In the genomic region with DNA sequence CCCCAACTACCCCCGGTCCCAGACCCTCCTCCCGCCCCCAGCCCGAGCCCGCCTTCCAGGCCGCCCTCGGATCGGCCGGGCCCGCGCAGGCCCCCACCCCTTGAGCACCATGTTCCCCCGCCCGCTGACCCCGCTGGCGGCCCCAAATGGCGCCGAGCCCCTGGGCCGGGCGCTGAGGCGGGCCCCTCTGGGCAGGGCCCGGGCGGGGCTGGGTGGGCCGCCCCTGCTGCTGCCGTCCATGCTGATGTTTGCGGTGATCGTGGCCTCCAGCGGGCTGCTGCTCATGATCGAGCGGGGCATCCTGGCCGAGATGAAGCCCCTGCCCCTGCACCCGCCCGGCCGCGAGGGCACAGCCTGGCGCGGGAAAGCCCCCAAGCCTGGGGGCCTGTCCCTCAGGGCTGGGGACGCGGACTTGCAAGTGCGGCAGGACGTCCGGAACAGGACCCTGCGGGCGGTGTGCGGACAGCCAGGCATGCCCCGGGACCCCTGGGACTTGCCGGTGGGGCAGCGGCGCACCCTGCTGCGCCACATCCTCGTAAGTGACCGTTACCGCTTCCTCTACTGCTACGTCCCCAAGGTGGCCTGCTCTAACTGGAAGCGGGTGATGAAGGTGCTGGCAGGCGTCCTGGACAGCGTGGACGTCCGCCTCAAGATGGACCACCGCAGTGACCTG, we compare ENCODE assay signal across 8 cellular contexts. TPM values are rescaled to one million over a fixed set of nuclear protein-coding genes. Genes with fewer than 3 reads are reported as not detected.
DNase-seq lines count a peak whose midpoint lies in the region; ATAC-seq and TF ChIP-seq lines count a peak whose summit lies in the region.

No MANE protein-coding gene starts in this region.

- no peaks in the 10 kb centered on the region for H3K9me3 Mint-ChIP-seq in activated T-cell treated with anti-CD3 and anti-CD28 coated beads, Interleukin-2, amount 50 U/mL, for 24 hours

- peak overlapping the region; percentile 96 for H3K4me2 ChIP-seq in parathyroid adenoma (ENCODE audit: low read length)

- peaks cover 21% of the 10 kb centered on the region for H3K36me3 Mint-ChIP-seq in activated T-cell treated with anti-CD3 and anti-CD28 coated beads, Interleukin-2, amount 50 U/mL, for 24 hours (ENCODE audit: low read depth)

- H3K9me3 ChIP-seq in parathyroid adenoma (ENCODE audit: control insufficient read depth, low read length): no peaks in the 10 kb centered on the region

- H3K9ac ChIP-seq in parathyroid adenoma: peak overlapping the region; percentile 19

- no peaks in the 10 kb centered on the region for H3K79me2 ChIP-seq in parathyroid adenoma

- H3K4me3 ChIP-seq in HL-60 (replicated peaks; ENCODE audit: insufficient read depth, low read length) (peak overlapping the region; percentile 54), parathyroid adenoma (ENCODE audit: low read depth, low read length) (peak overlapping the region; percentile 69)

- peak overlapping the region; percentile 86 for H3K4me3 Mint-ChIP-seq in activated T-cell treated with anti-CD3 and anti-CD28 coated beads, Interleukin-2, amount 50 U/mL, for 24 hours

- peak overlapping the region; percentile 83 for H2AFZ ChIP-seq in parathyroid adenoma

- H3K27me3 ChIP-seq in HL-60 (ENCODE audit: insufficient read depth, poor library complexity, severe bottlenecking): no peaks in the 10 kb centered on the region
- no peaks in the 10 kb centered on the region for H3K27me3 ChIP-seq in foreskin keratinocyte
- no peaks in the 10 kb centered on the region for H3K27me3 ChIP-seq in parathyroid adenoma (ENCODE audit: control insufficient read depth, insufficient read depth, low read length)

- H3K27ac ChIP-seq in HL-60 (replicated peaks) (peak overlapping the region; percentile 41), foreskin keratinocyte (no peak overlapping the region), parathyroid adenoma (peak overlapping the region; percentile 44)

- no peaks in the 10 kb centered on the region for H3K27me3 Mint-ChIP-seq in activated T-cell treated with anti-CD3 and anti-CD28 coated beads, Interleukin-2, amount 50 U/mL, for 24 hours

- DNase-seq in AG08395 (ENCODE audit: low spot score) (peak; percentile 11), HL-60 (ENCODE audit: low read depth in 1 of 2, low spot score in 1 of 2) (peak in 1 of 2 experiments; percentile 44), foreskin keratinocyte (no peak), NCI-H2107 (lab: John Stamatoyannopoulos, UW) (no peak), hippocampal formation (lab: John Stamatoyannopoulos, UW) (no peak)
- peak; percentile 63 for DNase-seq in activated T-cell treated with anti-CD3 and anti-CD28 coated beads, Interleukin-2, amount 50 U/mL, for 24 hours

- H3K4me1 ChIP-seq in foreskin keratinocyte (no peaks in the 10 kb centered on the region), parathyroid adenoma (no peaks in the 10 kb centered on the region)

- peaks cover 34% of the 10 kb centered on the region for H3K4me1 Mint-ChIP-seq in activated T-cell treated with anti-CD3 and anti-CD28 coated beads, Interleukin-2, amount 50 U/mL, for 24 hours (ENCODE audit: low read depth)

- H3K36me3 ChIP-seq in parathyroid adenoma (ENCODE audit: control insufficient read depth, insufficient read depth, low read length): no peaks in the 10 kb centered on the region

- ATAC-seq in GM19025 (IDR thresholded peaks at IDR 0.05; ENCODE audit: low read depth, unreplicated experiment): peak; percentile 32
- ATAC-seq in foreskin keratinocyte: peak; percentile 6

- TF ChIP-seq CTCF in HL-60 (IDR thresholded peaks at IDR 0.05; ENCODE audit: insufficient read depth, low read length): no peak
- TF ChIP-seq CTCF in foreskin keratinocyte (conservative IDR thresholded peaks at IDR 0.05): no peak
- TF ChIP-seq CTCF in parathyroid adenoma (IDR thresholded peaks at IDR 0.05): no peak

- peak overlapping the region; percentile 85 for H3K27ac Mint-ChIP-seq in activated T-cell treated with anti-CD3 and anti-CD28 coated beads, Interleukin-2, amount 50 U/mL, for 24 hours

RNA-seq across cellular contexts. Expression of gene CHST14, which starts 0.5 kb away (rescaled TPM):
- total RNA-seq in foreskin keratinocyte: 5.5 and 6.2 TPM in 2 replicates
- 9.0 and 10.5 TPM in 2 replicates for polyA plus RNA-seq in foreskin keratinocyte

RNA-seq across cellular contexts. Expression of gene BAHD1, which starts 30.5 kb away (rescaled TPM):
- total RNA-seq in foreskin keratinocyte: 12.4 and 13.2 TPM in 2 replicates
- 7.4 and 7.8 TPM in 2 replicates for polyA plus RNA-seq in foreskin keratinocyte

Comparison
In these comparisons a context has a peak if more than half of its experiments do, and no peak if none do; other contexts are left out.
1. DNase-seq: peak in AG08395 (single experiment) and activated T-cell treated with anti-CD3 and anti-CD28 coated beads, Interleukin-2, amount 50 U/mL, for 24 hours (single experiment); none in foreskin keratinocyte (0 of 2), NCI-H2107 (single experiment) and hippocampal formation (0 of 2).